7 cellular contexts compared by ENCODE assay signal in genomic region chr12:48349471-48349870, GRCh38. TPM values are rescaled to one million over a fixed set of nuclear protein-coding genes. Genes with fewer than 3 reads are reported as not detected.
DNase-seq lines count a peak whose midpoint lies in the region; TF ChIP-seq lines count a peak whose summit lies in the region.

No MANE protein-coding gene starts in this region.

- H3K4me3 ChIP-seq in MM.1S (ENCODE audit: low read length) (no peak overlapping the region), WERI-Rb-1 (ENCODE audit: low read depth, low read length) (no peak overlapping the region)

- no peak overlapping the region for H3K9ac ChIP-seq in MM.1S (ENCODE audit: low read length)

- no peaks in the 10 kb centered on the region for H3K9me2 ChIP-seq in MM.1S (replicated peaks; ENCODE audit: insufficient read depth, low read length)

- H4K20me1 ChIP-seq in MM.1S (ENCODE audit: insufficient read depth, low read length) = no peaks in the 10 kb centered on the region

- H3K4me2 ChIP-seq in MM.1S (ENCODE audit: low read depth, low read length) = peak overlapping the region; percentile 92; the same call in 1 of the 2 replicates

- H3K4me1 ChIP-seq in MM.1S (ENCODE audit: low read length) = no peaks in the 10 kb centered on the region; the same call in 1 of the 2 replicates

- H3K4me1 Mint-ChIP-seq in brain = peaks cover 30% of the 10 kb centered on the region

- H2AFZ ChIP-seq in MM.1S (ENCODE audit: low read length) = 0 out of 2 replicates have a peak overlapping the region, but pooled peaks have one; percentile 88

- DNase-seq in MM.1S (no peak), left kidney (ENCODE audit: low read depth, low spot score) (peak; percentile 9), substantia nigra (lab: John Stamatoyannopoulos, UW) (peak in 3 of 49 donors; percentile 7 to 19 (median 15)), NCI-H1436 treated with DMSO at 0.1 percent for 48 hours (lab: John Stamatoyannopoulos, UW) (no peak), WERI-Rb-1 (no peak)
- DNase-seq in activated CD4-positive, CD25-positive, alpha-beta regulatory T cell treated with anti-CD3 and anti-CD28 coated beads, Interleukin-2, amount 50 U/mL, for 72 hours = no peak

- H3K9me3 Mint-ChIP-seq in brain = peaks cover 0 to 3% (median 0%) of the 10 kb centered on the region in 5 experiments

- no peaks in the 10 kb centered on the region for H3K79me2 ChIP-seq in MM.1S (ENCODE audit: low read length)

- H3K36me3 ChIP-seq in MM.1S (replicated peaks; ENCODE audit: insufficient read depth, low read length) = no peaks in the 10 kb centered on the region
- H3K36me3 ChIP-seq in WERI-Rb-1 = peaks cover 4% of the 10 kb centered on the region; the same call in 1 of the 2 replicates

- H3K9me3 ChIP-seq in MM.1S (replicated peaks; ENCODE audit: insufficient read depth, low read length) = no peaks in the 10 kb centered on the region
- no peaks in the 10 kb centered on the region for H3K9me3 ChIP-seq in WERI-Rb-1 (ENCODE audit: severe bottlenecking)

- peak overlapping the region; percentile 89 to 99 (median 95) for H3K27ac Mint-ChIP-seq in brain

- H3K27me3 ChIP-seq in MM.1S (replicated peaks; ENCODE audit: insufficient read depth, low read length) = no peaks in the 10 kb centered on the region
- H3K27me3 ChIP-seq in WERI-Rb-1 (ENCODE audit: insufficient read depth, low read depth, severe bottlenecking) = no peaks in the 10 kb centered on the region

- H3F3A ChIP-seq in MM.1S (ENCODE audit: insufficient read depth, low read length) = 0 out of 2 replicates have a peak, but pooled peaks cover 17% of the 10 kb centered on the region

- H3K27ac ChIP-seq in MM.1S (ENCODE audit: low read length) = no peak overlapping the region
- H3K27ac ChIP-seq in substantia nigra (ENCODE audit: low read depth, low read length, poor library complexity, severe bottlenecking) = peak overlapping the region; percentile 90
- no peak overlapping the region for H3K27ac ChIP-seq in WERI-Rb-1

- H3K36me3 Mint-ChIP-seq in brain = peaks cover 32% of the 10 kb centered on the region

- H3K27me3 Mint-ChIP-seq in brain = peaks cover 3% of the 10 kb centered on the region

- TF ChIP-seq CTCF in MM.1S (IDR thresholded peaks at IDR 0.05; ENCODE audit: low read length) (no peak), brain (conservative IDR thresholded peaks at IDR 0.05) (no peak), WERI-Rb-1 (IDR thresholded peaks at IDR 0.05; ENCODE audit: low read depth, low read length) (no peak)

- peak overlapping the region; percentile 95 to 97 (median 96) for H3K4me3 Mint-ChIP-seq in brain

RNA-seq across cellular contexts. Expression of gene ZNF641, which starts 1.2 kb away (rescaled TPM):
- 8.7 TPM for polyA plus RNA-seq in brain (ENCODE audit: insufficient read depth, low read depth, low replicate concordance)
